Comparison of ENCODE assay signal across 8 cellular contexts in genomic region chr15:83653639-83654378, GRCh38. TPM values are rescaled to one million over a fixed set of nuclear protein-coding genes. Genes with fewer than 3 reads are reported as not detected.
DNase-seq lines count a peak whose midpoint lies in the region; ATAC-seq and TF ChIP-seq lines count a peak whose summit lies in the region.

TSS of gene ADAMTSL3 (plus strand) at chr15:83654123. CDS start at chr15:83655762, 1,639 bp downstream.

- H3K36me3 ChIP-seq in left ventricle myocardium inferior (no peaks in the 10 kb centered on the region), parathyroid adenoma (ENCODE audit: control insufficient read depth, insufficient read depth, low read length) (no peaks in the 10 kb centered on the region)

- no peaks in the 10 kb centered on the region for H3K79me2 ChIP-seq in parathyroid adenoma

- ATAC-seq in GM18520 (IDR thresholded peaks at IDR 0.05; ENCODE audit: unreplicated experiment) = no peak

- H3K9me3 ChIP-seq in left ventricle myocardium inferior (replicated peaks) (no peaks in the 10 kb centered on the region), parathyroid adenoma (ENCODE audit: control insufficient read depth, low read length) (no peaks in the 10 kb centered on the region)

- peaks cover 53% of the 10 kb centered on the region for H3K4me1 ChIP-seq in left ventricle myocardium inferior
- H3K4me1 ChIP-seq in parathyroid adenoma = no peaks in the 10 kb centered on the region

- intact Hi-C loops in left ventricle myocardium inferior (cut with micrococcal nuclease) = no loop called here

- peak; percentile 42 for DNase-seq in COLO668 (lab: John Stamatoyannopoulos, UW; ENCODE audit: unreplicated experiment)
- DNase-seq in left ventricle myocardium inferior = peak; percentile 88
- no peak for DNase-seq in stimulated activated CD4-positive, alpha-beta T cell treated with anti-CD3 and anti-CD28 coated beads, Interleukin-4, amount 100 ng/mL, for 1 hour
- no peak for DNase-seq in T1000 (lab: John Stamatoyannopoulos, UW)
- DNase-seq in NCI-H510A treated with DMSO at 0.1 percent for 48 hours (lab: John Stamatoyannopoulos, UW) = no peak

- peak within 1 kb of the TSS; percentile 74 for H3K27ac ChIP-seq in VCaP
- H3K27ac ChIP-seq in left ventricle myocardium inferior (replicated peaks) = peak within 1 kb of the TSS; percentile 94
- H3K27ac ChIP-seq in parathyroid adenoma = no peak within 1 kb of the TSS

- H3K27me3 ChIP-seq in left ventricle myocardium inferior (ENCODE audit: low read depth) (peaks cover 9% of the 10 kb centered on the region), parathyroid adenoma (ENCODE audit: control insufficient read depth, insufficient read depth, low read length) (peaks cover 4% of the 10 kb centered on the region)

- TF ChIP-seq CTCF in VCaP (conservative IDR thresholded peaks at IDR 0.05) = peak; percentile 46
- peak; percentile 39 for TF ChIP-seq CTCF in left ventricle myocardium inferior (IDR thresholded peaks at IDR 0.05; ENCODE audit: borderline replicate concordance)
- no peak for TF ChIP-seq CTCF in parathyroid adenoma (IDR thresholded peaks at IDR 0.05)

- peak within 1 kb of the TSS; percentile 17 for H3K4me2 ChIP-seq in parathyroid adenoma (ENCODE audit: low read length)

- peak within 1 kb of the TSS; percentile 77 for H3K4me3 ChIP-seq in left ventricle myocardium inferior
- H3K4me3 ChIP-seq in parathyroid adenoma (ENCODE audit: low read depth, low read length) = no peak within 1 kb of the TSS

- H2AFZ ChIP-seq in parathyroid adenoma = no peak within 1 kb of the TSS

- H3K9ac ChIP-seq in parathyroid adenoma = no peak within 1 kb of the TSS

RNA-seq across cellular contexts. Expression of gene ADAMTSL3, which starts in this region (rescaled TPM):
- 11.9 TPM for total RNA-seq in left ventricle myocardium inferior

Comparison
In these comparisons a context has a peak if more than half of its experiments do, and no peak if none do; other contexts are left out.
1. DNase-seq: peak in COLO668 (single experiment) and left ventricle myocardium inferior (single experiment); none in stimulated activated CD4-positive, alpha-beta T cell treated with anti-CD3 and anti-CD28 coated beads, Interleukin-4, amount 100 ng/mL, for 1 hour (single experiment), T1000 (single experiment) and NCI-H510A treated with DMSO at 0.1 percent for 48 hours (single experiment).